Comparison of ENCODE assay signal across 28 cellular contexts in the genomic region with DNA sequence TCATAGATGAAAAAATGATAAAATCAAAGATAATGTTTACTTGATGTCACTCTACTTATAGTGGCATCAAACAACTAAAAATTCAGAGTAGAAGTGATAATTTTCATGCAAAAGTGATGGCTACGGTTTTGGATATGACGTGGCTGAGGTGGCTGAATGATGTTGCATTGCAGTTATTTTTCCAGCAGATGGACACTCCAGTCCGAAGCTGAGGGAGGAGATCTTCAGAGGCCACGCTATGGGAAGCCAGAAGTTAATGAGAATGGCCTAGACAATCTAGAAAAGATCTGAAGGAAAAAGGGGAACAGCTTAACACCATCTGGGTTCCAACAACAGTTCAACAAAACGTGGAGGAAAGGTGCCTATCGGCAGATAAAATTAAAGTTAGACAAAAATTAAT.
"Had no signal": no experiment of that assay in that cellular context is flagged by ENCODE, and none has a peak within 500 bp of the region (broad histone marks: within the 10 kb centered on the region; RNA-seq: fewer than 3 reads in every experiment).

No MANE protein-coding gene starts in this region.

- H3K4me1 Mint-ChIP-seq: mesothelial cell of epicardium, naive B cell had no signal

- H3K27ac Mint-ChIP-seq: dendritic cell treated with granulocyte-macrophage colony-stimulating factor and Interleukin-4, amounts not matched to agents 40 ng/mL and 50 ng/mL, for 4 days; effector memory CD8-positive, alpha-beta T cell; endodermal cell; mesothelial cell of epicardium; naive B cell had no signal

- H3K9me3 ChIP-seq: colonic mucosa, esophagus squamous epithelium, gastrocnemius medialis, heart right ventricle, left lung, lower lobe of right lung, mucosa of descending colon had no signal

- H3K4me3 Mint-ChIP-seq: dendritic cell treated with granulocyte-macrophage colony-stimulating factor and Interleukin-4, amounts not matched to agents 40 ng/mL and 50 ng/mL, for 4 days; effector memory CD8-positive, alpha-beta T cell; endodermal cell; mesothelial cell of epicardium; naive B cell had no signal

- ATAC-seq: effector memory CD8-positive, alpha-beta T cell; esophagus mucosa; gastrocnemius medialis; heart right ventricle; left cardiac atrium; left lung; left ventricle myocardium superior; lower lobe of right lung; mucosa of descending colon had no signal

- H3K36me3 Mint-ChIP-seq: mesothelial cell of epicardium, naive B cell had no signal

- H3K4me3 ChIP-seq: colonic mucosa, esophagus squamous epithelium, gastrocnemius medialis, heart right ventricle, left lung, lower lobe of right lung, mucosa of descending colon had no signal

- H3K27me3 ChIP-seq: colonic mucosa, esophagus squamous epithelium, gastrocnemius medialis, heart right ventricle, left lung had no signal

- H3K27ac ChIP-seq: colonic mucosa, epithelial cell of prostate, esophagus squamous epithelium, gastrocnemius medialis, heart right ventricle, left lung, lower lobe of right lung had no signal

- H3K9me3 Mint-ChIP-seq: effector memory CD8-positive, alpha-beta T cell; endodermal cell; mesothelial cell of epicardium; naive B cell had no signal

- H3K27me3 Mint-ChIP-seq: dendritic cell treated with granulocyte-macrophage colony-stimulating factor and Interleukin-4, amounts not matched to agents 40 ng/mL and 50 ng/mL, for 4 days; effector memory CD8-positive, alpha-beta T cell; naive B cell had no signal

- DNase-seq: colonic mucosa; cortex of kidney; effector CD8-positive, alpha-beta T cell; effector memory CD8-positive, alpha-beta T cell; endodermal cell; erythroblast; esophagus squamous epithelium; foreskin fibroblast; foreskin melanocyte; gastrocnemius medialis; glutamatergic neuron; head of caudate nucleus; heart right ventricle; hippocampal formation; left cardiac atrium; left lung; left ventricle myocardium superior; lower lobe of right lung; mesenchymal stem cell; mucosa of descending colon; naive B cell had no signal

- H3K36me3 ChIP-seq: colonic mucosa, esophagus squamous epithelium, gastrocnemius medialis, heart right ventricle, left lung, lower lobe of right lung had no signal

- FAIRE-seq: endometrium, islet of Langerhans, keratinocyte had no signal

- H3K4me1 ChIP-seq: colonic mucosa, esophagus squamous epithelium, gastrocnemius medialis, left lung, lower lobe of right lung had no signal
